16 cellular contexts compared by ENCODE assay signal in the genomic region with DNA sequence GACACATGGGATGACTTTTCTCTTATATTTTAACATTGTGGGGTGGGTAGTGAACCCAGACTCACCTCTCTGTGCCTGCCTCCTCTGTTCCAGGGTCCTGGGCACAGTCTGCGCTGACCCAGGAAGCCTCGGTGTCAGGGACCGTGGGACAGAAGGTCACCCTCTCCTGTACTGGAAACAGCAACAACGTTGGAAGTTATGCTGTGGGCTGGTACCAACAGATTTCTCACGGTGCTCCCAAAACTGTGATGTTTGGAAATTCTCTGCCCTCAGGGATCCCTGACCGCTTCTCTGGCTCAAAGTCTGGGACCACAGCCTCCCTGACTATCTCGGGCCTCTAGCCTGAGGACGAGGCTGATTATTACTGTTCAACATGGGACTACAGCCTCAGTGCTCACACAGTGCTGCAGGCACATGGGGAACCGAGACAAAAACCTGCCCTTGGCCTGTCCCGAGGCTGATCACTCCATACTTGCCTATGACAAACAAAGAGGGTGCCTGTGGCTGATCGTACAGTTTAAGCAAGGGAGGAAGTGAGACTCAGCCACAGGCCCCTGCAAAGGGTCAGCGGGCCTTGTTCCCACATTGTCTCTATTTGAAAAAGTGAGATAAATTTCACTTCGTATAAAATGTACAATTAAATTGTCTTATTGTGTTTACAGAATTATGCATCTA. TPM values are rescaled to one million over a fixed set of nuclear protein-coding genes. Genes with fewer than 3 reads are reported as not detected.
A peak's percentile ranks its signal among the peaks of the same experiment; 100 is the strongest.
DNase-seq lines count a peak whose midpoint lies in the region; ATAC-seq, FAIRE-seq and TF ChIP-seq lines count a peak whose summit lies in the region.
"Had no signal": no experiment of that assay in that cellular context is flagged by ENCODE, and none has a peak within 500 bp of the region (broad histone marks: within the 10 kb centered on the region; RNA-seq: fewer than 3 reads in every experiment).

No MANE protein-coding gene starts in this region.

- H3K9ac ChIP-seq in GM12878 (ENCODE audit: control insufficient read depth, insufficient read depth, low read length): peak overlapping the region; percentile 79

- no peak for TF ChIP-seq RAD21 in GM12878 (IDR thresholded peaks at IDR 0.05; ENCODE audit: insufficient read depth, low read depth, low read length)

- TSS peak; percentile 82 for BruUV-seq in GM12878 (replicated peaks; lab: Mats Ljungman, UMichigan)

- DNase-seq in GM06990 (ENCODE audit: extremely low read depth, insufficient read length) (peak; percentile 68), GM12878 (ENCODE audit: low read depth, low spot score) (peak; percentile 64), AG08395 (ENCODE audit: low spot score) (no peak), cardiac septum (ENCODE audit: low spot score) (no peak), NCI-H1092 (lab: John Stamatoyannopoulos, UW) (no peak)
- DNase-seq: activated T-cell treated with anti-CD3 and anti-CD28 coated beads, Interleukin-2, amount 50 U/mL, for 24 hours; DMS79; effector CD4-positive, alpha-beta T cell; naive thymus-derived CD8-positive, alpha-beta T cell; NCI-H1105; NCI-H510A had no signal

- H4K20me1 ChIP-seq in GM12878 (ENCODE audit: control insufficient read depth, insufficient read depth): no peaks in the 10 kb centered on the region

- WGBS in GM12878 (ENCODE audit: insufficient coverage, insufficient replicate concordance, low lambda C conversion rate, missing lambda C conversion rate): 22% methylated on average over 12 of the region's 13 CpGs

- H2AFZ ChIP-seq in GM12878 (ENCODE audit: control insufficient read depth, low read depth, low read length): peak overlapping the region; percentile 2

- peak overlapping the region; percentile 81 for H3K4me2 ChIP-seq in GM12878 (ENCODE audit: control insufficient read depth, insufficient read depth)

- H3K27ac ChIP-seq in GM12878 (ENCODE audit: control insufficient read depth, insufficient read depth): peak overlapping the region; percentile 92
- H3K27ac ChIP-seq: gastroesophageal sphincter had no signal

- peak; percentile 61 for ATAC-seq in GM19463 (IDR thresholded peaks at IDR 0.05; ENCODE audit: unreplicated experiment)
- peak; percentile 45 for ATAC-seq in HG03460 (IDR thresholded peaks at IDR 0.05; ENCODE audit: unreplicated experiment)
- peak; percentile 75 for ATAC-seq in GM12878
- no peak for ATAC-seq in HG02938 (IDR thresholded peaks at IDR 0.05; ENCODE audit: unreplicated experiment)
- ATAC-seq: gastroesophageal sphincter; naive thymus-derived CD8-positive, alpha-beta T cell had no signal

- POLR2A ChIA-PET in GM12878 (lab: Charles Lee): no interaction called here

- CTCF ChIA-PET in GM12878 (lab: Yijun Ruan, JAX): interaction anchor here (0.7 to 13.5 kb wide), 12 partner anchors 16 to 929 kb away, joined by 3 to 177 read pairs (median 6); partner anchors contain the start of gene TOP3B

- RAD21 ChIA-PET in GM12878 (lab: Charles Lee; ENCODE audit: unreplicated experiment): interaction anchor here (0.8 to 12.8 kb wide), 4 partner anchors 11 to 84 kb away, joined by 3 to 229 read pairs (median 4); no protein-coding TSS in a partner anchor

- no peak for TF ChIP-seq CTCF in GM06990 (IDR thresholded peaks at IDR 0.05; ENCODE audit: insufficient read depth, low read length, poor library complexity, severe bottlenecking)
- TF ChIP-seq CTCF in GM12878 (IDR thresholded peaks at IDR 0.05 in 2 of 3, conservative IDR thresholded peaks at IDR 0.05 in 1 of 3; ENCODE audit: control insufficient read depth in 2 of 3, extremely low read depth in 1 of 3, insufficient read depth in 1 of 3, low read depth in 3 of 3, low read length in 3 of 3): no peak

- H3K4me1 ChIP-seq in GM12878 (ENCODE audit: control insufficient read depth, insufficient read depth, low read length): peaks cover 67% of the 10 kb centered on the region

- H3K27me3 ChIP-seq in GM06990 (replicated peaks; ENCODE audit: control insufficient read depth, insufficient read depth, low read length) (no peaks in the 10 kb centered on the region), GM12878 (replicated peaks in 1 of 2; ENCODE audit: control insufficient read depth in 2 of 2, insufficient read depth in 2 of 2, low read length in 1 of 2) (no peaks in the 10 kb centered on the region)

- H3K9me3 ChIP-seq in GM12878 (replicated peaks; ENCODE audit: control insufficient read depth, insufficient read depth, low read length): no peaks in the 10 kb centered on the region
- H3K9me3 ChIP-seq: gastroesophageal sphincter had no signal

- in situ Hi-C loops in GM12878 (cut with MboI): loop anchor here (5.0 kb wide), 1 partner anchor 926 kb away; no protein-coding TSS in a partner anchor

- TF ChIP-seq EP300 in GM12878 (IDR thresholded peaks at IDR 0.05; ENCODE audit: borderline replicate concordance in 1 of 2, control insufficient read depth in 1 of 2, low read depth in 2 of 2, low read length in 2 of 2): 0 out of 4 replicates have a peak, but pooled peaks of 1 of the 2 experiments have one; percentile 48

- peak; percentile 66 for TF ChIP-seq POLR2A in GM12878 (IDR thresholded peaks at IDR 0.05; ENCODE audit: low read depth, low read length)

- H3K4me3 ChIP-seq in GM06990 (replicated peaks; ENCODE audit: low read depth, low read length) (peak overlapping the region; percentile 19), GM12878 (peak overlapping the region; percentile 58)
- H3K4me3 ChIP-seq: gastroesophageal sphincter had no signal

- intact Hi-C loops in GM12878 (cut with micrococcal nuclease; ENCODE audit: unreplicated experiment) (loop anchor here (5.0 kb wide), 1 partner anchor 44 kb away; the partner anchor contains the start of gene TOP3B), cardiac septum (cut with DNase I) (no loop called here)

- H3K79me2 ChIP-seq in GM12878 (ENCODE audit: control insufficient read depth, insufficient read depth, low read length): peaks cover 13% of the 10 kb centered on the region

- FAIRE-seq in GM12878 (lab: Jason Lieb, UNC): peak; percentile 75
- FAIRE-seq: astrocyte had no signal

- no peaks in the 10 kb centered on the region for H3K36me3 ChIP-seq in GM06990 (ENCODE audit: control insufficient read depth, insufficient read depth, low read length)
- no peaks in the 10 kb centered on the region for H3K36me3 ChIP-seq in GM12878 (ENCODE audit: control insufficient read depth in 2 of 2, insufficient read depth in 2 of 2, low read length in 1 of 2)
- H3K36me3 ChIP-seq: gastroesophageal sphincter had no signal

- SMC1A ChIA-PET in GM12878 (lab: Charles Lee; ENCODE audit: uncharacterized antibody, unreplicated experiment): interaction anchor here (0.9 to 2.5 kb wide), 11 partner anchors 16 to 931 kb away, joined by 3 to 26 read pairs (median 4); partner anchors contain the start of gene TOP3B

TF ChIP-seq in GM12878, 131 proteins besides CTCF, POLR2A, EP300 and RAD21 (continues in another document):
- peak; percentile 35; the same call in 1 of the 2 replicates for TF ChIP-seq BACH1 (IDR thresholded peaks at IDR 0.05; ENCODE audit: borderline replicate concordance)
- peak; percentile 54; the same call in 1 of the 2 replicates for TF ChIP-seq BCL11A (IDR thresholded peaks at IDR 0.05; ENCODE audit: low read depth, low read length)
- no peak for TF ChIP-seq JUND (IDR thresholded peaks at IDR 0.05; ENCODE audit: low read depth, low read length)
- TF ChIP-seq ZNF217 (IDR thresholded peaks at IDR 0.05): no peak
- TF ChIP-seq BHLHE40 (IDR thresholded peaks at IDR 0.05; ENCODE audit: borderline replicate concordance in 1 of 2, low read depth in 2 of 2, low read length in 1 of 2): peak; percentile 53 to 63; a peak in 3 of 4 replicates
- no peak for TF ChIP-seq FOS (IDR thresholded peaks at IDR 0.05; ENCODE audit: borderline replicate concordance, extremely low read depth, insufficient read length)
- TF ChIP-seq ZZZ3 (IDR thresholded peaks at IDR 0.05; ENCODE audit: control insufficient read depth, insufficient read length, low read depth): no peak
- TF ChIP-seq, protein P1, sequence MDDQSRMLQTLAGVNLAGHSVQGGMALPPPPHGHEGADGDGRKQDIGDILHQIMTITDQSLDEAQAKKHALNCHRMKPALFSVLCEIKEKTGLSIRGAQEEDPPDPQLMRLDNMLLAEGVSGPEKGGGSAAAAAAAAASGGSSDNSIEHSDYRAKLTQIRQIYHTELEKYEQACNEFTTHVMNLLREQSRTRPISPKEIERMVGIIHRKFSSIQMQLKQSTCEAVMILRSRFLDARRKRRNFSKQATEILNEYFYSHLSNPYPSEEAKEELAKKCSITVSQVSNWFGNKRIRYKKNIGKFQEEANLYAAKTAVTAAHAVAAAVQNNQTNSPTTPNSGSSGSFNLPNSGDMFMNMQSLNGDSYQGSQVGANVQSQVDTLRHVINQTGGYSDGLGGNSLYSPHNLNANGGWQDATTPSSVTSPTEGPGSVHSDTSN (IDR thresholded peaks at IDR 0.05; ENCODE audit: insufficient replicate concordance, low read depth, low read length): no peak
- peak; percentile 96 for TF ChIP-seq SMAD5 (IDR thresholded peaks at IDR 0.05; ENCODE audit: low read depth)
- TF ChIP-seq ZNF207 (IDR thresholded peaks at IDR 0.05; ENCODE audit: borderline replicate concordance): 0 out of 2 replicates have a peak, but pooled peaks have one; percentile 65

RNA-seq across cellular contexts. Expression of gene TOP3B, which starts 43.7 kb away (rescaled TPM):
- total RNA-seq in GM12878 (2013; cell fraction: nucleolus; rRNA removed): 173 TPM in 2 replicates
- total RNA-seq in GM12878 (2014; rRNA removed): 43.5 and 47.3 TPM in 2 replicates
- total RNA-seq in GM12878 (2014; rRNA removed; fragmentation: Illumina TruSeq; extraction: Trizol): 19.9 and 22.1 TPM in 2 replicates
- total RNA-seq in GM12878 (2021): 41.9 and 47.1 TPM in 2 replicates
- 7.4 TPM for polyA plus RNA-seq in GM12878 (2011; ENCODE audit: low read depth)
- polyA plus RNA-seq in GM12878 (2011; rRNA removed): 7.4 and 12.4 TPM in 2 replicates
- polyA plus RNA-seq in GM12878 (2011; cell fraction: cytosol; rRNA removed): 15.5 and 17.6 TPM in 2 replicates
- 137 and 161 TPM in 2 replicates for polyA plus RNA-seq in GM12878 (2011; cell fraction: nucleus; rRNA removed)
- polyA plus RNA-seq in GM12878 (2012): 16.8 and 19.0 TPM in 2 replicates
- polyA plus RNA-seq in GM12878 (2014; fragmentation: Illumina TruSeq; extraction: Trizol): 12.8 and 29.6 TPM in 2 replicates
- polyA plus RNA-seq in GM12878 (2014; fragmentation: Nextera tagmentation; extraction: Ambion mirVana): 1 to 10 TPM in 1 of 2 experiments, under 1 TPM in 1; 0.60 to 1.6 TPM
- polyA plus RNA-seq in GM12878 (2014; rRNA removed): 40.9 and 47.9 TPM in 2 replicates
- 10 to 100 TPM; 37.8 to 45.2 TPM for polyA plus RNA-seq in GM12878 (2016; fragmentation: Nextera tagmentation; extraction: Ambion mirVana)
- 17.1 and 23.3 TPM in 2 replicates for polyA minus RNA-seq in GM12878 (2011; rRNA and poly(A)+ RNA removed)
- 6.9 and 8.7 TPM in 2 replicates for polyA minus RNA-seq in GM12878 (2011; cell fraction: cytosol; rRNA and poly(A)+ RNA removed)
- 31.7 and 48.4 TPM in 2 replicates for polyA minus RNA-seq in GM12878 (2011; cell fraction: nucleus; rRNA and poly(A)+ RNA removed)
- total RNA-seq in cardiac septum: 13.1 TPM

Comparison
In these comparisons a context has a peak if more than half of its experiments do, and no peak if none do; other contexts are left out.
1. DNase-seq: peak in GM06990 (single experiment) and GM12878 (single experiment); none in AG08395 (single experiment), cardiac septum (single experiment) and NCI-H1092 (single experiment).